1 cellular context compared by ENCODE assay signal in genomic region chr1:10056599-10056987, GRCh38.
TF ChIP-seq lines count a peak whose summit lies in the region.

No MANE protein-coding gene starts in this region.

TF ChIP-seq in GM12878, 131 proteins besides CTCF, POLR2A, EP300 and RAD21 (continued from another document):
- no peak for TF ChIP-seq BMI1 (IDR thresholded peaks at IDR 0.05; ENCODE audit: borderline replicate concordance)
